Comparison of ENCODE assay signal across 16 cellular contexts in the genomic region with DNA sequence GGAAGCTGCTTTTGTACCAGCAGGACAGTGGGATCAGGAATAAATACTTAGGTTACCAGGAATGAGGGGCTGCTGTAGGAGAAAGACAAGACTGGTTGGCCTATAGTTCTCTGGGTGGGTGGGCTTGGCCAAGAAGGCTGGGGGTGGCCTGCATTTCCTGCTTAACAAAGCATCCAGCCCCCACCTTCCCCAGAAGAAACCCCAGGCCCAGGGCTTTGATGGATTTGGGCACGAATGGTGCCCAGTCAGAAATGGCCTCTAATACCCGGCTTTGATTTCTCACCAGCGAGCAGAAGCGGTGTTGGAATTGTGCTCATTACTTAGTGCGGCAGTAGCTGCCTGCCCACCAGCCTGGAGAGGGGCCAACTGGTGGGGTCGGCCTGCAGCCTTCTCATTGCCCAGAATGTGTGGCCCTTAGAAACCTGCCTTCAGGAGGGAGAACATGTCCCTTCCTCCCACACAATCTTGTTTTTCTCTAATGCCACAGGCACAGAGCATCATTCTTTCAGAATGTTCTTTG. TPM values are rescaled to one million over a fixed set of nuclear protein-coding genes. Genes with fewer than 3 reads are reported as not detected.
DNase-seq lines count a peak whose midpoint lies in the region; ATAC-seq, FAIRE-seq and TF ChIP-seq lines count a peak whose summit lies in the region.
"Had no signal": no experiment of that assay in that cellular context is flagged by ENCODE, and none has a peak within 500 bp of the region (broad histone marks: within the 10 kb centered on the region; RNA-seq: fewer than 3 reads in every experiment).

No MANE protein-coding gene starts in this region.

- no peaks in the 10 kb centered on the region for H3K9me3 ChIP-seq in keratinocyte (ENCODE audit: control insufficient read depth, low read depth, low read length)

- H4K20me1 ChIP-seq in keratinocyte (ENCODE audit: control insufficient read depth, extremely low read depth, insufficient read depth, low read length), result no peaks in the 10 kb centered on the region

- ATAC-seq in WTC11, result no peak
- no peak for ATAC-seq in HG02798 (IDR thresholded peaks at IDR 0.05; ENCODE audit: poor library complexity, unreplicated experiment)
- ATAC-seq in effector memory CD8-positive, alpha-beta T cell (replicated peaks), result no peak
- no peak for ATAC-seq in HG03097 (IDR thresholded peaks at IDR 0.05; ENCODE audit: low FRiP score, unreplicated experiment)

- in situ Hi-C loops in GM13977 (cut with MboI; ENCODE audit: low pct_unique_long_range_greater_than_20kb, low sequenced_read_pairs, unreplicated experiment), result no loop called here

- no peaks in the 10 kb centered on the region for H3K36me3 Mint-ChIP-seq in WTC11
- H3K36me3 Mint-ChIP-seq in effector memory CD8-positive, alpha-beta T cell (ENCODE audit: insufficient read depth), result no peaks in the 10 kb centered on the region
- H3K36me3 Mint-ChIP-seq: memory B cell had no signal

- H3K27me3 ChIP-seq in keratinocyte (ENCODE audit: control insufficient read depth, extremely low read depth, insufficient read depth, low read length), result peaks cover 31% of the 10 kb centered on the region

- H3K36me3 ChIP-seq in keratinocyte (ENCODE audit: control insufficient read depth in 2 of 2, extremely low read depth in 1 of 2, insufficient read depth in 2 of 2, low read length in 2 of 2), result no peaks in the 10 kb centered on the region
- H3K36me3 ChIP-seq: WERI-Rb-1 had no signal

- POLR2A ChIA-PET in WTC11 (lab: Charles Lee), result interaction anchor here (0.6 kb wide), 1 partner anchor 1020 kb away, joined by 3 read pairs; no protein-coding TSS in a partner anchor

- FAIRE-seq in keratinocyte (lab: Jason Lieb, UNC), result no peak
- FAIRE-seq: colon had no signal

- no peak overlapping the region for H3K27ac ChIP-seq in keratinocyte (ENCODE audit: control insufficient read depth, insufficient read depth, low read length)
- H3K27ac ChIP-seq: WERI-Rb-1 had no signal

- no peak overlapping the region for H2AFZ ChIP-seq in keratinocyte (ENCODE audit: control insufficient read depth, low read length)

- H3K4me2 ChIP-seq in keratinocyte (ENCODE audit: control insufficient read depth, extremely low read depth, insufficient read depth, low read depth, low read length), result peak overlapping the region; percentile 82

- peak; percentile 22 for DNase-seq in GM13977 (ENCODE audit: low spot score)
- DNase-seq in WTC11 (ENCODE audit: low spot score), result no peak
- no peak for DNase-seq in keratinocyte (ENCODE audit: low read depth, low spot score)
- DNase-seq in skeletal muscle cell (ENCODE audit: low read depth), result no peak
- no peak for DNase-seq in effector memory CD8-positive, alpha-beta T cell
- no peak for DNase-seq in NCI-H2227 (lab: John Stamatoyannopoulos, UW; ENCODE audit: unreplicated experiment)
- DNase-seq: DMS153; KG1; NCI-H2171 treated with DMSO at 0.1 percent for 48 hours; stimulated activated CD4-positive, alpha-beta T cell treated with anti-CD3 and anti-CD28 coated beads, Interleukin-1b, Interleukin-23, amount 100 ng/mL, for 48 hours had no signal

- H3K4me3 ChIP-seq in keratinocyte (ENCODE audit: control insufficient read depth in 2 of 3, extremely low read depth in 1 of 3, insufficient read depth in 2 of 3, low read depth in 1 of 3, low read length in 3 of 3) (peak overlapping the region in 1 of 3 experiments; percentile 87), skeletal muscle cell (ENCODE audit: low read depth, low read length) (peak overlapping the region; percentile 80)

- TF ChIP-seq CTCF in GM13977 (IDR thresholded peaks at IDR 0.05; ENCODE audit: extremely low read depth, insufficient read depth, missing control alignments), result no peak
- TF ChIP-seq CTCF in WTC11 (IDR thresholded peaks at IDR 0.05), result no peak
- no peak for TF ChIP-seq CTCF in keratinocyte (optimal IDR thresholded peaks at IDR 0.05 in 1 of 3, IDR thresholded peaks at IDR 0.05 in 1 of 3, conservative IDR thresholded peaks at IDR 0.05 in 1 of 3; ENCODE audit: extremely low read depth in 1 of 3, insufficient read depth in 2 of 3, low read length in 3 of 3)

- H3K4me1 Mint-ChIP-seq in WTC11, result peaks cover 63% of the 10 kb centered on the region
- peaks cover 6 to 15% of the 10 kb centered on the region in 2 donors for H3K4me1 Mint-ChIP-seq in effector memory CD8-positive, alpha-beta T cell (ENCODE audit: low read depth in 2 of 2)

- H3K9ac ChIP-seq in keratinocyte (ENCODE audit: control insufficient read depth, extremely low read depth, insufficient read depth, low read length), result no peak overlapping the region

- H3K27ac Mint-ChIP-seq in WTC11, result peak overlapping the region; percentile 68
- no peak overlapping the region for H3K27ac Mint-ChIP-seq in effector memory CD8-positive, alpha-beta T cell
- H3K27ac Mint-ChIP-seq: memory B cell; stimulated activated naive CD8-positive, alpha-beta T cell treated with anti-CD3 and anti-CD28 coated beads, Interleukin-15, Interleukin-2, amounts not matched to agents 100 ng/mL and 50 ng/mL, for 24 hours had no signal

- peaks cover 26% of the 10 kb centered on the region for H3K4me1 ChIP-seq in keratinocyte (ENCODE audit: control insufficient read depth, extremely low read depth, insufficient read depth, low read length)

- no peaks in the 10 kb centered on the region for H3K9me3 Mint-ChIP-seq in WTC11
- no peaks in the 10 kb centered on the region for H3K9me3 Mint-ChIP-seq in effector memory CD8-positive, alpha-beta T cell
- H3K9me3 Mint-ChIP-seq: memory B cell; stimulated activated naive CD8-positive, alpha-beta T cell treated with anti-CD3 and anti-CD28 coated beads, Interleukin-15, Interleukin-2, amounts not matched to agents 100 ng/mL and 50 ng/mL, for 24 hours had no signal

- no peaks in the 10 kb centered on the region for H3K79me2 ChIP-seq in keratinocyte (ENCODE audit: control insufficient read depth, insufficient read depth, low read length)

- H3K9me1 ChIP-seq in keratinocyte (ENCODE audit: control insufficient read depth, extremely low read depth, insufficient read depth, low read length), result peaks cover 2% of the 10 kb centered on the region

- H3K27me3 Mint-ChIP-seq in WTC11 (ENCODE audit: low read depth), result peaks cover 40% of the 10 kb centered on the region
- peaks cover 46 to 89% of the 10 kb centered on the region in 2 donors for H3K27me3 Mint-ChIP-seq in effector memory CD8-positive, alpha-beta T cell

- dilution Hi-C loops in keratinocyte (cut with MboI; ENCODE audit: extremely low pct_ligation_motif_present, low sequenced_read_pairs), result no loop called here

- CTCF ChIA-PET in WTC11 (lab: Charles Lee), result interaction anchor here (1.4 to 6.4 kb wide), 5 partner anchors 9 to 311 kb away, joined by 3 to 67 read pairs (median 6); no protein-coding TSS in a partner anchor

- H3K4me3 Mint-ChIP-seq in WTC11, result peak overlapping the region; percentile 87
- peak overlapping the region in 1 of 2 donors; percentile 66 for H3K4me3 Mint-ChIP-seq in effector memory CD8-positive, alpha-beta T cell
- H3K4me3 Mint-ChIP-seq: memory B cell; stimulated activated naive CD8-positive, alpha-beta T cell treated with anti-CD3 and anti-CD28 coated beads, Interleukin-15, Interleukin-2, amounts not matched to agents 100 ng/mL and 50 ng/mL, for 24 hours had no signal

TF ChIP-seq in WTC11, 78 proteins besides CTCF, POLR2A, EP300 and RAD21 (continues in another document):
- TF ChIP-seq ZNF396 (CRISPR knock-in tag; IDR thresholded peaks at IDR 0.05; ENCODE audit: borderline replicate concordance), result no peak
- no peak for TF ChIP-seq ZNF219 (CRISPR knock-in tag; IDR thresholded peaks at IDR 0.05; ENCODE audit: borderline replicate concordance)
- TF ChIP-seq ESRRA (CRISPR knock-in tag; IDR thresholded peaks at IDR 0.05; ENCODE audit: borderline replicate concordance), result no peak
- TF ChIP-seq GABPB1 (CRISPR knock-in tag; IDR thresholded peaks at IDR 0.05), result no peak
- no peak for TF ChIP-seq GTF2I (CRISPR knock-in tag; conservative IDR thresholded peaks at IDR 0.05)
- TF ChIP-seq, protein P1, sequence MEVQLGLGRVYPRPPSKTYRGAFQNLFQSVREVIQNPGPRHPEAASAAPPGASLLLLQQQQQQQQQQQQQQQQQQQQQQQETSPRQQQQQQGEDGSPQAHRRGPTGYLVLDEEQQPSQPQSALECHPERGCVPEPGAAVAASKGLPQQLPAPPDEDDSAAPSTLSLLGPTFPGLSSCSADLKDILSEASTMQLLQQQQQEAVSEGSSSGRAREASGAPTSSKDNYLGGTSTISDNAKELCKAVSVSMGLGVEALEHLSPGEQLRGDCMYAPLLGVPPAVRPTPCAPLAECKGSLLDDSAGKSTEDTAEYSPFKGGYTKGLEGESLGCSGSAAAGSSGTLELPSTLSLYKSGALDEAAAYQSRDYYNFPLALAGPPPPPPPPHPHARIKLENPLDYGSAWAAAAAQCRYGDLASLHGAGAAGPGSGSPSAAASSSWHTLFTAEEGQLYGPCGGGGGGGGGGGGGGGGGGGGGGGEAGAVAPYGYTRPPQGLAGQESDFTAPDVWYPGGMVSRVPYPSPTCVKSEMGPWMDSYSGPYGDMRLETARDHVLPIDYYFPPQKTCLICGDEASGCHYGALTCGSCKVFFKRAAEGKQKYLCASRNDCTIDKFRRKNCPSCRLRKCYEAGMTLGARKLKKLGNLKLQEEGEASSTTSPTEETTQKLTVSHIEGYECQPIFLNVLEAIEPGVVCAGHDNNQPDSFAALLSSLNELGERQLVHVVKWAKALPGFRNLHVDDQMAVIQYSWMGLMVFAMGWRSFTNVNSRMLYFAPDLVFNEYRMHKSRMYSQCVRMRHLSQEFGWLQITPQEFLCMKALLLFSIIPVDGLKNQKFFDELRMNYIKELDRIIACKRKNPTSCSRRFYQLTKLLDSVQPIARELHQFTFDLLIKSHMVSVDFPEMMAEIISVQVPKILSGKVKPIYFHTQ (CRISPR knock-in tag; IDR thresholded peaks at IDR 0.05), result no peak

RNA-seq across cellular contexts. Expression of gene UNC5B, which starts 2.3 kb away (rescaled TPM):
- 31.2 to 49.6 TPM (median 31.6 TPM) in 3 replicates for total RNA-seq in WTC11 (2021)
- polyA plus RNA-seq in keratinocyte, result 0.96 to 3.1 TPM (median 1.1 TPM) in 3 replicates
- polyA plus RNA-seq in keratinocyte (2011; ENCODE audit: low read depth), result 10.8 TPM
- 0.84 and 0.92 TPM in 2 replicates for polyA plus RNA-seq in keratinocyte (2011; cell fraction: cytosol; rRNA removed)
- polyA plus RNA-seq in keratinocyte (2011; cell fraction: nucleus; rRNA removed), result 5.1 and 6.0 TPM in 2 replicates
- polyA plus RNA-seq in keratinocyte (2012; ENCODE audit: low replicate concordance), result 1.2 and 23.9 TPM in 2 replicates
- polyA minus RNA-seq in keratinocyte, result 2.4 to 5.0 TPM (median 3.4 TPM) in 3 replicates
- polyA minus RNA-seq in keratinocyte (2011; cell fraction: cytosol; rRNA and poly(A)+ RNA removed), result 2.9 TPM
- polyA minus RNA-seq in keratinocyte (2011; cell fraction: nucleus; rRNA and poly(A)+ RNA removed), result 6.2 and 7.8 TPM in 2 replicates
